Comparison of ENCODE assay signal across 17 cellular contexts in genomic region chr16:51651061-51651466, GRCh38.
DNase-seq lines count a peak whose midpoint lies in the region; ATAC-seq and TF ChIP-seq lines count a peak whose summit lies in the region.
"Had no signal": no experiment of that assay in that cellular context is flagged by ENCODE, and none has a peak within 500 bp of the region (broad histone marks: within the 10 kb centered on the region; RNA-seq: fewer than 3 reads in every experiment).

No MANE protein-coding gene starts in this region.

- no peak for DNase-seq in mammary epithelial cell
- no peak for DNase-seq in breast epithelium (ENCODE audit: low spot score in 2 of 2)
- peak in 38 of 56 donors; percentile 8 to 61 (median 35) for DNase-seq in amygdala (lab: John Stamatoyannopoulos, UW)
- peak; percentile 35 for DNase-seq in iPS-NIHi7 (ENCODE audit: extremely low spot score)
- no peak for DNase-seq in vagina (ENCODE audit: extremely low spot score in 2 of 2)
- no peak for DNase-seq in upper lobe of right lung
- DNase-seq in GM20000 (ENCODE audit: low spot score), result no peak
- no peak for DNase-seq in activated CD4-positive, alpha-beta T cell treated with anti-CD3 and anti-CD28 coated beads for 4 hours
- DNase-seq: ACHN; activated CD4-positive, alpha-beta T cell treated with anti-CD3 and anti-CD28 coated beads for 1 hour; activated naive CD8-positive, alpha-beta T cell treated with anti-CD3 and anti-CD28 coated beads, Interleukin-2, amount 10 ng/mL, durations not matched to agents 7 days and 5 days; NCI-H187; Peyer's patch; stimulated activated CD4-positive, alpha-beta T cell treated with anti-CD3 and anti-CD28 coated beads, Interleukin-15, amount 100 ng/mL, for 24 hours; stimulated activated naive B cell treated with anti-CD40 and anti-IgM and Interleukin-4, amounts not matched to agents 10 μg/mL and 1 μg/mL and 100 μg/mL, for 72 hours; tibial artery had no signal

- TF ChIP-seq CTCF in mammary epithelial cell (conservative IDR thresholded peaks at IDR 0.05 in 1 of 2, IDR thresholded peaks at IDR 0.05 in 1 of 2; ENCODE audit: extremely low read depth in 1 of 2, insufficient read depth in 1 of 2, low read depth in 1 of 2, low read length in 2 of 2) (no peak), breast epithelium (IDR thresholded peaks at IDR 0.05) (no peak), vagina (IDR thresholded peaks at IDR 0.05) (no peak), upper lobe of right lung (IDR thresholded peaks at IDR 0.05) (no peak), GM20000 (IDR thresholded peaks at IDR 0.05; ENCODE audit: extremely low read depth, missing control alignments) (no peak)

- no peak overlapping the region for H3K27ac ChIP-seq in mammary epithelial cell (ENCODE audit: insufficient read depth, low read depth, low read length)
- no peak overlapping the region for H3K27ac ChIP-seq in breast epithelium
- no peak overlapping the region for H3K27ac ChIP-seq in vagina
- H3K27ac ChIP-seq in upper lobe of right lung, result no peak overlapping the region
- H3K27ac ChIP-seq: Peyer's patch, tibial artery had no signal

- H3K9me3 ChIP-seq in mammary epithelial cell (replicated peaks; ENCODE audit: insufficient read depth, low read length) (no peaks in the 10 kb centered on the region), breast epithelium (peaks cover 0 to 9% of the 10 kb centered on the region in 2 donors), vagina (no peaks in the 10 kb centered on the region), upper lobe of right lung (no peaks in the 10 kb centered on the region)
- H3K9me3 ChIP-seq: Peyer's patch had no signal

- in situ Hi-C loops in mammary epithelial cell (cut with MboI; ENCODE audit: low sequenced_read_pairs in 2 of 2), result no loop called here

- WGBS in mammary epithelial cell (ENCODE audit: low coverage, missing lambda C conversion rate), result 41% methylated on average over 8 of the region's 15 CpGs

- H3K27me3 ChIP-seq in mammary epithelial cell (ENCODE audit: insufficient read depth, low read length) (no peaks in the 10 kb centered on the region), breast epithelium (peaks cover 0 to 7% of the 10 kb centered on the region in 2 donors), vagina (no peaks in the 10 kb centered on the region), upper lobe of right lung (no peaks in the 10 kb centered on the region)
- H3K27me3 ChIP-seq: Peyer's patch, tibial artery had no signal

- no TSS peak for BruUV-seq in mammary epithelial cell (replicated peaks; lab: Mats Ljungman, UMichigan)

- no peak overlapping the region for H3K9ac ChIP-seq in mammary epithelial cell (ENCODE audit: insufficient read depth, low read length)

- H2AFZ ChIP-seq in mammary epithelial cell (ENCODE audit: low read depth, low read length), result peak overlapping the region; percentile 49

- H3K4me1 ChIP-seq in mammary epithelial cell (ENCODE audit: insufficient read depth, low read length) (no peaks in the 10 kb centered on the region), breast epithelium (no peaks in the 10 kb centered on the region), vagina (no peaks in the 10 kb centered on the region), upper lobe of right lung (no peaks in the 10 kb centered on the region)
- H3K4me1 ChIP-seq: Peyer's patch, tibial artery had no signal

- H3K4me3 ChIP-seq in mammary epithelial cell (replicated peaks in 1 of 3; ENCODE audit: insufficient read depth in 1 of 3, low read depth in 2 of 3, low read length in 3 of 3) (no peak overlapping the region), breast epithelium (no peak overlapping the region), vagina (peak overlapping the region in 1 of 2 donors; percentile 7), upper lobe of right lung (no peak overlapping the region)
- H3K4me3 ChIP-seq: Peyer's patch, tibial artery had no signal

- no peak for ATAC-seq in upper lobe of right lung
- ATAC-seq: esophagus mucosa; stimulated activated naive B cell treated with anti-CD40 and anti-IgM and Interleukin-4, amounts not matched to agents 10 μg/mL and 1 μg/mL and 100 μg/mL, for 72 hours had no signal

- intact Hi-C loops in mammary epithelial cell (cut with micrococcal nuclease) (no loop called here), breast epithelium (cut with DNase I; ENCODE audit: low total_unique reads) (no loop called here), vagina (cut with DNase I) (no loop called here), upper lobe of right lung (cut with DNase I) (no loop called here)

- H4K20me1 ChIP-seq in mammary epithelial cell (ENCODE audit: insufficient read depth, low read length), result no peaks in the 10 kb centered on the region

- H3K79me2 ChIP-seq in mammary epithelial cell (ENCODE audit: insufficient read depth, low read length), result no peaks in the 10 kb centered on the region

- no peak overlapping the region for H3K4me2 ChIP-seq in mammary epithelial cell (ENCODE audit: insufficient read depth, low read depth, low read length)

- TF ChIP-seq POLR2A in breast epithelium (IDR thresholded peaks at IDR 0.05) (no peak), vagina (IDR thresholded peaks at IDR 0.05) (no peak)

- dilution Hi-C loops in mammary epithelial cell (cut with HindIII; ENCODE audit: low sequenced_read_pairs), result no loop called here

- H3K36me3 ChIP-seq in mammary epithelial cell (ENCODE audit: insufficient read depth, low read length), result no peaks in the 10 kb centered on the region
- no peaks in the 10 kb centered on the region for H3K36me3 ChIP-seq in breast epithelium
- no peaks in the 10 kb centered on the region for H3K36me3 ChIP-seq in vagina
- no peaks in the 10 kb centered on the region for H3K36me3 ChIP-seq in upper lobe of right lung
- H3K36me3 ChIP-seq: Peyer's patch, tibial artery had no signal

- CTCF ChIA-PET in mammary epithelial cell (lab: Charles Lee; ENCODE audit: low non-redundant PET), result no interaction called here

Comparison
In these comparisons a context has a peak if more than half of its experiments do, and no peak if none do; other contexts are left out.
1. DNase-seq: peak in amygdala (38 of 56) and iPS-NIHi7 (single experiment); none in mammary epithelial cell (single experiment), breast epithelium (0 of 2), vagina (0 of 2), upper lobe of right lung (single experiment), GM20000 (single experiment) and activated CD4-positive, alpha-beta T cell treated with anti-CD3 and anti-CD28 coated beads for 4 hours (0 of 2).